ENCODE assay signal across 10 cellular contexts in the genomic region with DNA sequence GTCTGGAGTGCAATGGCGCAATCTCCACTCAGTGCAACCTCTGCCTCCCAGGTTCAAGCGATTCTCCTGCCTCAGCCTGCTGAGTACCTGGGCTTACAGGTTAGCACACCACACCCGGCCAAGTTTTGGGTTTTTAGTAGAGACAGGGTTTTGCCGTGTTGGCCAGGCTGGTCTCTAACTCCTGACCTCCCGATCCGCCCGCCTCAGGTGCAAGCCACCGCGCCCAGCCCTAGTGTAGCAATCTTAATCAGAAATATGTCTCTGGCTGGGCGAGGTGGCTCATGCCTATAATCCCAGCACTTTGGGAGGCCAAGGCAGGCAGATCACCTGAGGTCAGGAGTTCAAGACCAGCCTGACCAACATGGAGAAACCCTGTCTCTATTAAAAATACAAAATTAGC. TPM values are rescaled to one million over a fixed set of nuclear protein-coding genes. Genes with fewer than 3 reads are reported as not detected.
A peak's percentile ranks its signal among the peaks of the same experiment; 100 is the strongest.
DNase-seq lines count a peak whose midpoint lies in the region; ATAC-seq and TF ChIP-seq lines count a peak whose summit lies in the region.
"Not testable (repeated sequence)": the region's sequence is repeated elsewhere in the genome, so short reads cannot be mapped to it uniquely, and the experiment has no call there.
"Had no signal": no experiment of that assay in that cellular context is flagged by ENCODE, and none has a peak within 500 bp of the region (broad histone marks: within the 10 kb centered on the region; RNA-seq: fewer than 3 reads in every experiment).

No MANE protein-coding gene starts in this region.

- H3K9me3 ChIP-seq in PC-3 (ENCODE audit: low read length); endodermal cell (ENCODE audit: control insufficient read depth, low read length): not testable (repeated sequence)

- TF ChIP-seq CTCF in PC-3 (conservative IDR thresholded peaks at IDR 0.05; ENCODE audit: low read depth, low read length); WTC11 (IDR thresholded peaks at IDR 0.05); chondrocyte (IDR thresholded peaks at IDR 0.05); endodermal cell (conservative IDR thresholded peaks at IDR 0.05); osteocyte (IDR thresholded peaks at IDR 0.05): not testable (repeated sequence)

- CTCF ChIA-PET in PC-3 (lab: Charles Lee); WTC11 (lab: Charles Lee): not testable (repeated sequence)

- not testable (repeated sequence) for H3K79me2 ChIP-seq in PC-3 (ENCODE audit: low read length)

- POLR2A ChIA-PET in PC-3 (lab: Charles Lee; ENCODE audit: unreplicated experiment), result interaction anchor here (0.5 to 0.6 kb wide), 2 partner anchors 59 to 92 kb away, joined by 3 to 24 read pairs; no protein-coding TSS in a partner anchor
- POLR2A ChIA-PET in WTC11 (lab: Charles Lee), result not testable (repeated sequence)

- 87 to 97% methylated on average over 6 to 10 of the region's 10 CpGs for WGBS in endodermal cell (ENCODE audit: insufficient coverage in 1 of 2, insufficient read length in 1 of 2), 2 experiments

- H3K27me3 Mint-ChIP-seq in WTC11 (ENCODE audit: low read depth); chondrocyte (ENCODE audit: low read depth); endodermal cell (ENCODE audit: insufficient read depth); osteocyte (ENCODE audit: unreplicated experiment): not testable (repeated sequence)

- peak overlapping the region; percentile 24 for H3K27ac Mint-ChIP-seq in WTC11
- H3K27ac Mint-ChIP-seq in chondrocyte (ENCODE audit: unreplicated experiment); endodermal cell; osteocyte (ENCODE audit: unreplicated experiment): not testable (repeated sequence)
- peak overlapping the region; percentile 7 for H3K27ac Mint-ChIP-seq in stimulated activated effector memory CD8-positive, alpha-beta T cell treated with anti-CD3 and anti-CD28 coated beads, Interleukin-12 subunit alpha, Interleukin-12 subunit beta, amount 100 ng/mL, for 72 hours

- not testable (repeated sequence) for H3K9ac ChIP-seq in PC-3 (ENCODE audit: low read length); endodermal cell (ENCODE audit: extremely low read depth, low read length, poor library complexity, severe bottlenecking)

- intact Hi-C loops in PC-3 (cut with micrococcal nuclease), result not testable (repeated sequence)

- H3K4me3 ChIP-seq in PC-3 (ENCODE audit: low read length); endodermal cell (ENCODE audit: low read length): not testable (repeated sequence)

- not testable (repeated sequence) for H3K9me3 Mint-ChIP-seq in WTC11; chondrocyte (ENCODE audit: low read depth); endodermal cell; osteocyte (ENCODE audit: unreplicated experiment); stimulated activated effector memory CD8-positive, alpha-beta T cell treated with anti-CD3 and anti-CD28 coated beads, Interleukin-12 subunit alpha, Interleukin-12 subunit beta, amount 100 ng/mL, for 72 hours

- H2AFZ ChIP-seq in PC-3 (ENCODE audit: low read length), result not testable (repeated sequence)

- not testable (repeated sequence) for H4K20me1 ChIP-seq in PC-3 (ENCODE audit: low read length)

- H3K4me1 ChIP-seq in PC-3 (ENCODE audit: insufficient read depth, low read length), result peaks cover 30% of the 10 kb centered on the region
- H3K4me1 ChIP-seq in endodermal cell (ENCODE audit: control insufficient read depth, insufficient read depth, low read length), result not testable (repeated sequence)

- BruUV-seq in PC-3 (replicated peaks; lab: Mats Ljungman, UMichigan), result not testable (repeated sequence)

- H3K36me3 Mint-ChIP-seq in WTC11, result peaks cover 76% of the 10 kb centered on the region
- peaks cover 11% of the 10 kb centered on the region for H3K36me3 Mint-ChIP-seq in chondrocyte (ENCODE audit: low read depth)
- H3K36me3 Mint-ChIP-seq in endodermal cell (ENCODE audit: low read depth), result peaks cover 75% of the 10 kb centered on the region
- H3K36me3 Mint-ChIP-seq in osteocyte (ENCODE audit: unreplicated experiment), result peaks cover 15% of the 10 kb centered on the region
- peaks cover 77% of the 10 kb centered on the region for H3K36me3 Mint-ChIP-seq in stimulated activated effector memory CD8-positive, alpha-beta T cell treated with anti-CD3 and anti-CD28 coated beads, Interleukin-12 subunit alpha, Interleukin-12 subunit beta, amount 100 ng/mL, for 72 hours

- not testable (repeated sequence) for H3K4me1 Mint-ChIP-seq in WTC11; chondrocyte (ENCODE audit: low read depth); endodermal cell; osteocyte (ENCODE audit: unreplicated experiment); stimulated activated effector memory CD8-positive, alpha-beta T cell treated with anti-CD3 and anti-CD28 coated beads, Interleukin-12 subunit alpha, Interleukin-12 subunit beta, amount 100 ng/mL, for 72 hours

- DNase-seq in PC-3; WTC11 (ENCODE audit: low spot score); stimulated activated effector memory CD8-positive, alpha-beta T cell treated with anti-CD3 and anti-CD28 coated beads, Interleukin-12 subunit alpha, Interleukin-12 subunit beta, amount 100 ng/mL, for 72 hours (ENCODE audit: low spot score in 2 of 2): not testable (repeated sequence)
- DNase-seq in chondrocyte (ENCODE audit: low spot score) (peak; percentile 59), endodermal cell (peak; percentile 17), osteocyte (ENCODE audit: extremely low spot score, unreplicated experiment) (peak; percentile 30)

- not testable (repeated sequence) for H3K27me3 ChIP-seq in PC-3 (ENCODE audit: low read length); endodermal cell (ENCODE audit: control insufficient read depth, insufficient read depth, low read length, poor library complexity, severe bottlenecking)

- not testable (repeated sequence) for H3K9me2 ChIP-seq in PC-3 (replicated peaks; ENCODE audit: low read length)

- not testable (repeated sequence) for H3K4me2 ChIP-seq in PC-3 (ENCODE audit: low read length)

- not testable (repeated sequence) for H3F3A ChIP-seq in PC-3 (ENCODE audit: low read length, unreplicated experiment)

- peak overlapping the region; percentile 0; the same call in 1 of the 2 replicates for H3K27ac ChIP-seq in PC-3 (ENCODE audit: low read length)
- H3K27ac ChIP-seq in endodermal cell (ENCODE audit: low read depth, low read length), result not testable (repeated sequence)

- ATAC-seq in PC-3; WTC11; stimulated activated effector memory CD8-positive, alpha-beta T cell treated with anti-CD3 and anti-CD28 coated beads, Interleukin-12 subunit alpha, Interleukin-12 subunit beta, amount 100 ng/mL, for 72 hours: not testable (repeated sequence)

- H3K36me3 ChIP-seq in PC-3 (ENCODE audit: low read depth, low read length) (peaks cover 26% of the 10 kb centered on the region), endodermal cell (ENCODE audit: control insufficient read depth, insufficient read depth, low read length) (peaks cover 89% of the 10 kb centered on the region)

- not testable (repeated sequence) for H3K4me3 Mint-ChIP-seq in WTC11; chondrocyte (ENCODE audit: unreplicated experiment); endodermal cell; osteocyte (ENCODE audit: unreplicated experiment); stimulated activated effector memory CD8-positive, alpha-beta T cell treated with anti-CD3 and anti-CD28 coated beads, Interleukin-12 subunit alpha, Interleukin-12 subunit beta, amount 100 ng/mL, for 72 hours

RNA-seq across cellular contexts. Expression of a gene that starts 17.7 kb away (rescaled TPM):
- total RNA-seq in PC-3 (2014; rRNA removed) (69.2 and 70.7 TPM in 2 replicates), WTC11 (2021) (207 to 244 TPM (median 209 TPM) in 3 replicates), chondrocyte (21.0 to 29.1 TPM (median 21.0 TPM) in 3 replicates), endodermal cell (100 to 1,000 TPM; 126 to 135 TPM), osteocyte (27.0 and 28.7 TPM in 2 replicates)
- polyA plus RNA-seq in endodermal cell (2013, experiment 1 of 2), result 76.6 TPM
- polyA plus RNA-seq in endodermal cell (2013, experiment 2 of 2), result 75.8 TPM

RNA-seq across cellular contexts. Expression of a gene that starts 51.6 kb away (rescaled TPM):
- total RNA-seq in PC-3 (2014; rRNA removed) (223 and 235 TPM in 2 replicates), WTC11 (2021) (214 to 229 TPM (median 227 TPM) in 3 replicates), chondrocyte (0.75 to 6.4 TPM (median 5.4 TPM) in 3 replicates), endodermal cell (100 to 1,000 TPM; 523 to 543 TPM), osteocyte (1.1 and 2.4 TPM in 2 replicates)
- polyA plus RNA-seq in endodermal cell (2013, experiment 1 of 2), result 76.7 TPM
- 65.5 TPM for polyA plus RNA-seq in endodermal cell (2013, experiment 2 of 2)
- total RNA-seq: CD4-positive, alpha-beta memory T cell had no signal
- polyA plus RNA-seq: CD14-positive monocyte; CD4-positive, alpha-beta memory T cell; CD4-positive, CD25-positive, alpha-beta regulatory T cell; CD8-positive, alpha-beta memory T cell had no signal

Comparison
In these comparisons a context has a peak if more than half of its experiments do, and no peak if none do; other contexts are left out.
1. RNA of a gene that starts 51.6 kb away (total RNA-seq): 523 to 543 TPM in endodermal cell, 223 to 235 TPM in PC-3 and 214 to 229 TPM in WTC11; 0.75 to 6.4 TPM in chondrocyte and 1.1 to 2.4 TPM in osteocyte; every median in the first group is over 10 times any median in the second.